8 cellular contexts compared by ENCODE assay signal in the genomic region with DNA sequence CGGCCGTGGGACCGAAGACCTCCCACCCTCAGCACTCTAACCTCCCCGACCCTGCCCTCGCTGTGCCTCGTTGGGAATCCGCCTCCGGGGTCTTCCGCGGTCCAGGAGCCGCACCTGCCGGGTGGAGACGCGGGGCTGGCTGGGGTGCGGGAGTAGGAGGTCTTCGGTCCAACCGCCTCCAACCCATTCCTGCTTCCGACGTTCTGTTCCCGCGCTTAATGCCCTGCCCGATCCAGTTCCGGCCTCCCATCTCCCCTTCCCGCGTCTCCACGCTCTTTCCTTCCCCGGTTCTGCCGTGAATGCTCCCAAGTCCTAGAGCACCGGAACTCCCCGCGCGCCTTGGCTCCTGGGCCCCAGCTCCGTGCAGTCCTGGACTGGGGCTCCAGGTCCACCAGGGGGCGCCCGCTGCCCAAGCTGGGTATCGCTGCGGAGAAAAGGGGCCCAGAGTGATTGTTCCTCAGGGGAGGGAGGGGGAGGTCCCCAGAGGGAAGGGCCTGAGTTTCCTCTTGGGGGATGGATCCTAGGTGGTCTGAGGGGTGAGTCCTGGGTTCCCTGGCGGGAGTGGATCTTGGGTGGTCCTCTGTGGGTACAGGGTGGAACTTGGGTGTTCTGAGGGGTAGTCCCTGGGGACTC. TPM values are rescaled to one million over a fixed set of nuclear protein-coding genes. Genes with fewer than 3 reads are reported as not detected.
A peak's percentile ranks its signal among the peaks of the same experiment; 100 is the strongest.
DNase-seq lines count a peak whose midpoint lies in the region; ATAC-seq and TF ChIP-seq lines count a peak whose summit lies in the region.

No MANE protein-coding gene starts in this region.

- H3K27ac ChIP-seq in MM.1S (ENCODE audit: low read length) (peak overlapping the region; percentile 44; the same call in 1 of the 2 replicates), heart left ventricle (peak overlapping the region in 10 of 12 donors; percentile 11 to 78 (median 56)), trophoblast cell (ENCODE audit: low read depth, low read length) (no peak overlapping the region), thyroid gland (peak overlapping the region in 2 of 3 donors; percentile 31 to 53)

- peak overlapping the region; percentile 31 for H4K8ac ChIP-seq in trophoblast cell (ENCODE audit: low read depth, low read length)

- peak overlapping the region; percentile 95 for H3K27ac Mint-ChIP-seq in activated naive CD8-positive, alpha-beta T cell treated with anti-CD3 and anti-CD28 coated beads, Interleukin-2, amount 50 U/mL, for 24 hours

- 1% methylated on average over 32 to 38 of the region's 38 CpGs for WGBS in heart left ventricle, 4 donors
- WGBS in trophoblast cell (ENCODE audit: extremely low coverage, insufficient coverage, insufficient read length), result no CpG with 5 or more reads among the region's 38 CpGs
- 0 to 1% methylated on average over 1 to 26 of the region's 38 CpGs for WGBS in thyroid gland, 2 donors

- no peaks in the 10 kb centered on the region for H3K9me2 ChIP-seq in MM.1S (replicated peaks; ENCODE audit: insufficient read depth, low read length)

- H3K79me2 ChIP-seq in MM.1S (ENCODE audit: low read length) (no peaks in the 10 kb centered on the region), trophoblast cell (ENCODE audit: control insufficient read depth, insufficient read depth, low read length, poor library complexity) (no peaks in the 10 kb centered on the region)

- H4K91ac ChIP-seq in trophoblast cell (ENCODE audit: low read depth, low read length), result no peak overlapping the region

- TF ChIP-seq CTCF in MM.1S (IDR thresholded peaks at IDR 0.05; ENCODE audit: low read length), result peak; percentile 100
- TF ChIP-seq CTCF in heart left ventricle (IDR thresholded peaks at IDR 0.05), result peak; percentile 88 to 97 (median 95)
- TF ChIP-seq CTCF in thyroid gland (IDR thresholded peaks at IDR 0.05), result peak; percentile 76 to 97 (median 88)

- H3K18ac ChIP-seq in trophoblast cell (ENCODE audit: low read length), result no peak overlapping the region

- H3K14ac ChIP-seq in trophoblast cell (ENCODE audit: low read length), result no peak overlapping the region

- peak; percentile 30 for DNase-seq in DMS 273 treated with DMSO at 0.1 percent for 48 hours (lab: John Stamatoyannopoulos, UW)
- DNase-seq in MM.1S, result peak; percentile 92
- peak; percentile 76 to 82 for DNase-seq in SW 1271 (lab: John Stamatoyannopoulos, UW)
- DNase-seq in activated naive CD8-positive, alpha-beta T cell treated with anti-CD3 and anti-CD28 coated beads, Interleukin-2, amount 50 U/mL, for 24 hours, result peak; percentile 98
- DNase-seq in heart left ventricle, result peak; percentile 85 to 96 (median 89)
- peak; percentile 88 to 96 for DNase-seq in trophoblast cell
- peak; percentile 83 to 90 for DNase-seq in thyroid gland

- peaks cover 15% of the 10 kb centered on the region for H3K4me1 ChIP-seq in MM.1S (ENCODE audit: low read length)
- peaks cover 0 to 21% (median 6%) of the 10 kb centered on the region in 12 donors for H3K4me1 ChIP-seq in heart left ventricle
- H3K4me1 ChIP-seq in trophoblast cell (ENCODE audit: control insufficient read depth in 1 of 2, insufficient read depth in 2 of 2, low read length in 2 of 2), result peaks cover 0 to 2% of the 10 kb centered on the region in 2 experiments
- peaks cover 0 to 3% of the 10 kb centered on the region in 2 donors for H3K4me1 ChIP-seq in thyroid gland

- no peak overlapping the region for H2BK5ac ChIP-seq in trophoblast cell (ENCODE audit: low read depth, low read length, poor library complexity)

- H3K27me3 ChIP-seq in MM.1S (replicated peaks; ENCODE audit: insufficient read depth, low read length) (no peaks in the 10 kb centered on the region; the same call in 1 of the 2 replicates), heart left ventricle (peaks cover 0 to 11% (median 0%) of the 10 kb centered on the region in 9 donors), trophoblast cell (ENCODE audit: insufficient read depth, low read length) (no peaks in the 10 kb centered on the region), thyroid gland (no peaks in the 10 kb centered on the region)

- peak overlapping the region; percentile 8 for H4K12ac ChIP-seq in trophoblast cell (ENCODE audit: low read depth, low read length)

- peak overlapping the region; percentile 98 for H3K4me3 Mint-ChIP-seq in activated naive CD8-positive, alpha-beta T cell treated with anti-CD3 and anti-CD28 coated beads, Interleukin-2, amount 50 U/mL, for 24 hours

- H3K9ac ChIP-seq in MM.1S (ENCODE audit: low read length) (peak overlapping the region; percentile 75), trophoblast cell (ENCODE audit: low read length) (no peak overlapping the region)

- no peaks in the 10 kb centered on the region for H3K36me3 Mint-ChIP-seq in activated naive CD8-positive, alpha-beta T cell treated with anti-CD3 and anti-CD28 coated beads, Interleukin-2, amount 50 U/mL, for 24 hours (ENCODE audit: low read depth)

- H2AFZ ChIP-seq in MM.1S (ENCODE audit: low read length), result peak overlapping the region; percentile 89
- H2AFZ ChIP-seq in trophoblast cell (ENCODE audit: insufficient read depth, low read length, poor library complexity), result peak overlapping the region; percentile 86

- no peaks in the 10 kb centered on the region for H3K9me3 Mint-ChIP-seq in activated naive CD8-positive, alpha-beta T cell treated with anti-CD3 and anti-CD28 coated beads, Interleukin-2, amount 50 U/mL, for 24 hours

- H3K4ac ChIP-seq in trophoblast cell (ENCODE audit: low read depth, low read length), result no peak overlapping the region

- H2AK5ac ChIP-seq in trophoblast cell (ENCODE audit: low read length), result no peak overlapping the region

- peaks cover 2% of the 10 kb centered on the region for H3K79me1 ChIP-seq in trophoblast cell (ENCODE audit: low read length)

- H3K9me3 ChIP-seq in MM.1S (replicated peaks; ENCODE audit: insufficient read depth, low read length), result no peaks in the 10 kb centered on the region
- H3K9me3 ChIP-seq in heart left ventricle, result no peaks in the 10 kb centered on the region
- H3K9me3 ChIP-seq in trophoblast cell (ENCODE audit: insufficient read depth, low read depth, low read length), result no peaks in the 10 kb centered on the region
- H3K9me3 ChIP-seq in thyroid gland, result no peaks in the 10 kb centered on the region

- no peak overlapping the region for H2BK120ac ChIP-seq in trophoblast cell (ENCODE audit: insufficient read depth, low read length, poor library complexity)

- peaks cover 2% of the 10 kb centered on the region for H3K27me3 Mint-ChIP-seq in activated naive CD8-positive, alpha-beta T cell treated with anti-CD3 and anti-CD28 coated beads, Interleukin-2, amount 50 U/mL, for 24 hours

- H3K23ac ChIP-seq in trophoblast cell (ENCODE audit: low read length), result no peak overlapping the region

- peak overlapping the region; percentile 81 for H3K4me3 ChIP-seq in MM.1S (ENCODE audit: low read length)
- H3K4me3 ChIP-seq in heart left ventricle, result peak overlapping the region; percentile 45 to 71 (median 58)
- H3K4me3 ChIP-seq in trophoblast cell (ENCODE audit: low read depth, low read length), result peak overlapping the region; percentile 61
- peak overlapping the region in 2 of 3 donors; percentile 21 to 42 for H3K4me3 ChIP-seq in thyroid gland (replicated peaks in 1 of 3)

- TF ChIP-seq POLR2A in heart left ventricle (IDR thresholded peaks at IDR 0.05), result no peak
- TF ChIP-seq POLR2A in thyroid gland (IDR thresholded peaks at IDR 0.05), result no peak

- H3F3A ChIP-seq in MM.1S (ENCODE audit: insufficient read depth, low read length), result peaks cover 17% of the 10 kb centered on the region

- H4K20me1 ChIP-seq in MM.1S (ENCODE audit: insufficient read depth, low read length), result no peaks in the 10 kb centered on the region

- ATAC-seq in GM21825 (IDR thresholded peaks at IDR 0.05; ENCODE audit: unreplicated experiment), result peak; percentile 43
- ATAC-seq in activated naive CD8-positive, alpha-beta T cell treated with anti-CD3 and anti-CD28 coated beads, Interleukin-2, amount 50 U/mL, for 24 hours, result peak; percentile 86
- ATAC-seq in heart left ventricle, result peak; percentile 90 to 93 (median 92)

- peaks cover 48% of the 10 kb centered on the region for H3K4me1 Mint-ChIP-seq in activated naive CD8-positive, alpha-beta T cell treated with anti-CD3 and anti-CD28 coated beads, Interleukin-2, amount 50 U/mL, for 24 hours

- intact Hi-C loops in heart left ventricle (cut with DNase I), result loop anchor here in 9 of 10 donors (1.0 to 10.0 kb wide), 10 partner anchors 116 to 348 kb away; a partner anchor contains a TSS
- intact Hi-C loops in thyroid gland (cut with DNase I), result loop anchor here (5.0 kb wide), 1 partner anchor 116 kb away; no protein-coding TSS in a partner anchor

- H3K36me3 ChIP-seq in MM.1S (replicated peaks; ENCODE audit: insufficient read depth, low read length) (no peaks in the 10 kb centered on the region), heart left ventricle (no peaks in the 10 kb centered on the region), trophoblast cell (ENCODE audit: control insufficient read depth in 1 of 2, insufficient read depth in 2 of 2, low read length in 2 of 2) (no peaks in the 10 kb centered on the region), thyroid gland (no peaks in the 10 kb centered on the region)

- H3K4me2 ChIP-seq in MM.1S (ENCODE audit: low read depth, low read length), result peak overlapping the region; percentile 96
- H3K4me2 ChIP-seq in trophoblast cell (ENCODE audit: low read length), result peak overlapping the region; percentile 82

- no peak overlapping the region for H2BK12ac ChIP-seq in trophoblast cell (ENCODE audit: low read length)

RNA-seq across cellular contexts. Expression of a gene that starts 14.1 kb away (rescaled TPM):
- total RNA-seq in heart left ventricle (under 1 TPM in 4 of 9 donors, not detected in 5; 0.21 to 0.77 (median 0.49) TPM), thyroid gland (under 1 TPM in 2 of 4 donors, not detected in 2; 0.45 to 0.54 TPM)
- under 1 TPM; 0.08 to 0.11 TPM for polyA plus RNA-seq in heart left ventricle
- polyA plus RNA-seq in trophoblast cell (2013), result 0.70 and 0.87 TPM in 2 replicates

RNA-seq across cellular contexts. Expression of a gene that starts 14.7 kb away (rescaled TPM):
- total RNA-seq in heart left ventricle (1 to 10 TPM in 6 of 9 donors, under 1 TPM in 3; 0.41 to 4.8 (median 1.6) TPM), thyroid gland (under 1 TPM in 3 of 4 donors, not detected in 1; 0.22 to 0.67 (median 0.59) TPM)
- polyA plus RNA-seq in heart left ventricle, result 1 to 10 TPM in 1 of 2 donors, under 1 TPM in 1; 0.15 to 2.0 TPM
- polyA plus RNA-seq in trophoblast cell (2013), result 0.08 TPM in 1 of 2 replicates, not detected in the other

RNA-seq across cellular contexts. Expression of a gene that starts 35.2 kb away (rescaled TPM):
- total RNA-seq in heart left ventricle (1 to 10 TPM in 2 of 9 donors, under 1 TPM in 7; 0.17 to 9.5 (median 0.50) TPM), thyroid gland (1 to 10 TPM in 3 of 4 donors, not detected in 1; 1.3 to 2.1 (median 1.8) TPM)
- under 1 TPM; 0.25 to 0.42 TPM for polyA plus RNA-seq in heart left ventricle
- 0.06 and 0.08 TPM in 2 replicates for polyA plus RNA-seq in trophoblast cell (2013)

RNA-seq across cellular contexts. Expression of a gene that starts 52.7 kb away (rescaled TPM):
- total RNA-seq in heart left ventricle (1 to 10 TPM in 1 of 9 donors, under 1 TPM in 2, not detected in 6; 0.40 to 1.6 (median 0.52) TPM), thyroid gland (10 to 100 TPM; 21.0 to 65.2 (median 45.3) TPM)
- polyA plus RNA-seq in heart left ventricle, result under 1 TPM in 1 of 2 donors, not detected in 1; 0.28 TPM
- 24.9 and 27.6 TPM in 2 replicates for polyA plus RNA-seq in trophoblast cell (2013)

RNA-seq across cellular contexts. Expression of a gene that starts 57.2 kb away (rescaled TPM):
- total RNA-seq in heart left ventricle (100 to 1,000 TPM in 6 of 9 donors, 10 to 100 TPM in 3; 78.4 to 208 (median 114) TPM), thyroid gland (100 to 1,000 TPM in 3 of 4 donors, 10 to 100 TPM in 1; 75.2 to 214 (median 152) TPM)
- polyA plus RNA-seq in heart left ventricle, result 100 to 1,000 TPM in 1 of 2 donors, 10 to 100 TPM in 1; 64.4 to 120 TPM
- 33.1 and 33.5 TPM in 2 replicates for polyA plus RNA-seq in trophoblast cell (2013)

Comparison
In these comparisons a context has a peak if more than half of its experiments do, and no peak if none do; other contexts are left out.
1. DNase-seq: peak in every context shown above with its lines; median percentile 98 in activated naive CD8-positive, alpha-beta T cell treated with anti-CD3 and anti-CD28 coated beads, Interleukin-2, amount 50 U/mL, for 24 hours; 92 in MM.1S; 92 in trophoblast cell; 89 in heart left ventricle; 86 in thyroid gland; 79 in SW 1271; 30 in DMS 273 treated with DMSO at 0.1 percent for 48 hours.